In genomic region chr22:39661842-39662676, GRCh38 we compare ENCODE assay signal across 8 cellular contexts.
DNase-seq lines count a peak whose midpoint lies in the region; ATAC-seq and TF ChIP-seq lines count a peak whose summit lies in the region.

No MANE protein-coding gene starts in this region.

- H3K4me3 ChIP-seq in iPS-11a (ENCODE audit: low read depth, low read length) (peak overlapping the region; percentile 49), dorsolateral prefrontal cortex (peak overlapping the region in 2 of 59 donors; percentile 12 to 17)

- peaks cover 0 to 11% (median 3%) of the 10 kb centered on the region in 7 donors for H3K9me3 Mint-ChIP-seq in CD14-positive monocyte

- intact Hi-C loops in dorsolateral prefrontal cortex (cut with DNase I) (no loop called here), CD14-positive monocyte (cut with micrococcal nuclease) (no loop called here)

- H3K4me3 Mint-ChIP-seq in CD14-positive monocyte = peak overlapping the region in 1 of 2 donors; percentile 88

- no peak for ATAC-seq in GM21360 (IDR thresholded peaks at IDR 0.05; ENCODE audit: unreplicated experiment)

- peaks cover 8% of the 10 kb centered on the region for H3K4me1 Mint-ChIP-seq in CD14-positive monocyte

- no peak overlapping the region for H3K27ac ChIP-seq in dorsolateral prefrontal cortex

- H3K27me3 Mint-ChIP-seq in CD14-positive monocyte (ENCODE audit: low read depth in 3 of 3) = peaks cover 44 to 79% (median 56%) of the 10 kb centered on the region in 3 donors

- no peak for TF ChIP-seq CTCF in dorsolateral prefrontal cortex (IDR thresholded peaks at IDR 0.05 in 54 of 56, conservative IDR thresholded peaks at IDR 0.05 in 2 of 56; ENCODE audit: low read depth in 1 of 56, partially characterized antibody in 56 of 56)
- no peak for TF ChIP-seq CTCF in CD14-positive monocyte (IDR thresholded peaks at IDR 0.05)

- no peak overlapping the region for H3K27ac Mint-ChIP-seq in CD14-positive monocyte

- H3K36me3 Mint-ChIP-seq in CD14-positive monocyte = peaks cover 0 to 3% of the 10 kb centered on the region in 2 donors

- peak; percentile 72 for DNase-seq in NCI-H146 (lab: John Stamatoyannopoulos, UW)
- peak; percentile 42 for DNase-seq in activated CD8-positive, alpha-beta memory T cell treated with anti-CD3 and anti-CD28 coated beads, Interleukin-2, amount 50 U/mL, for 24 hours (ENCODE audit: extremely low read depth)
- peak; percentile 45 for DNase-seq in stimulated activated CD8-positive, alpha-beta memory T cell treated with anti-CD3 and anti-CD28 coated beads, Interleukin-15, amount 100 ng/mL, for 24 hours (ENCODE audit: low read depth)
- DNase-seq in dorsolateral prefrontal cortex = no peak
- no peak for DNase-seq in CD14-positive monocyte (ENCODE audit: low spot score)
- DNase-seq in COR-L47 (lab: John Stamatoyannopoulos, UW) = no peak

- peaks cover 0 to 61% (median 35%) of the 10 kb centered on the region in 45 donors for H3K27me3 ChIP-seq in dorsolateral prefrontal cortex

Comparison
In these comparisons a context has a peak if more than half of its experiments do, and no peak if none do; other contexts are left out.
1. DNase-seq: peak in NCI-H146 (single experiment), activated CD8-positive, alpha-beta memory T cell treated with anti-CD3 and anti-CD28 coated beads, Interleukin-2, amount 50 U/mL, for 24 hours (single experiment) and stimulated activated CD8-positive, alpha-beta memory T cell treated with anti-CD3 and anti-CD28 coated beads, Interleukin-15, amount 100 ng/mL, for 24 hours (single experiment); none in dorsolateral prefrontal cortex (0 of 10), CD14-positive monocyte (single experiment) and COR-L47 (single experiment).